ENCODE assay signal across 1 cellular context in genomic region chr5:127101533-127101932, GRCh38.
TF ChIP-seq lines count a peak whose summit lies in the region.

No MANE protein-coding gene starts in this region.

TF ChIP-seq in WTC11, 78 proteins besides CTCF, POLR2A, EP300 and RAD21 (continued from another document):
- no peak for TF ChIP-seq AR (CRISPR knock-in tag; IDR thresholded peaks at IDR 0.05)
- no peak for TF ChIP-seq MLX (CRISPR knock-in tag; IDR thresholded peaks at IDR 0.05)
- no peak for TF ChIP-seq ZSCAN18 (CRISPR knock-in tag; IDR thresholded peaks at IDR 0.05)
- no peak for TF ChIP-seq CBFB (CRISPR knock-in tag; IDR thresholded peaks at IDR 0.05; ENCODE audit: low read depth)
- TF ChIP-seq E2F5 (CRISPR knock-in tag; IDR thresholded peaks at IDR 0.05) = no peak
- no peak for TF ChIP-seq NFYB (CRISPR knock-in tag; conservative IDR thresholded peaks at IDR 0.05; ENCODE audit: low read depth)
- no peak for TF ChIP-seq FOXP1 (CRISPR knock-in tag; IDR thresholded peaks at IDR 0.05; ENCODE audit: borderline replicate concordance)
- TF ChIP-seq MXD4 (CRISPR knock-in tag; IDR thresholded peaks at IDR 0.05; ENCODE audit: borderline replicate concordance) = no peak
